Comparison of ENCODE assay signal across 22 cellular contexts in the genomic region with DNA sequence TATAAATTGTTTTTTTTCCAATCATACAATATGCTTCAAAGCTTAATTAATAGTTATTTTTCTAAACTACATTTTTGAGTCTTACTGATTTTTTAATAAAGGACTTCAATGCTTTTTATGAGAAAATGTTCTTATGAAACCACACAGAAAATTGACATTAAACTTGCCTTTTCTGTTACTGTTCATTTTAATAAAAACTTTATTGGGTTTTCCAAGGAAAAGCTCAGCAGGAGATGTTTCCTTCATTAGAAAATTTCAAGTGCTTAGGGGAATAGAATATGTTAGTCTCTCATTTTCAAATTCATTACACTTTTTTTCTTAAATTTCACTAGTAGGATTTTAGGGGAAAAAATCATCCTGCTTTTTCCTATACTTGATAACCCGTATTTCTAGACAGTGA.
A peak's percentile ranks its signal among the peaks of the same experiment; 100 is the strongest.
DNase-seq lines count a peak whose midpoint lies in the region; FAIRE-seq and TF ChIP-seq lines count a peak whose summit lies in the region.
"Had no signal": no experiment of that assay in that cellular context is flagged by ENCODE, and none has a peak within 500 bp of the region (broad histone marks: within the 10 kb centered on the region; RNA-seq: fewer than 3 reads in every experiment).

No MANE protein-coding gene starts in this region.

- WGBS in small intestine, 3 donors = 61 to 77% (median 76%) methylated on average over 1 of the region's 1 CpG
- WGBS in prostate gland = 98% methylated on average over 1 of the region's 1 CpG

- H3K4me3 ChIP-seq in SK-N-MC (peak overlapping the region; percentile 49), small intestine (ENCODE audit: low read depth in 1 of 2, low read length in 2 of 2) (no peak overlapping the region), prostate gland (no peak overlapping the region)
- H3K4me3 ChIP-seq: BLaER1 treated with 17β-estradiol and CSF1 and Interleukin-3, amounts not matched to agents 10 nM and 100 nM had no signal

- H3K9me3 ChIP-seq in SK-N-MC (ENCODE audit: low read depth, low read length) (no peaks in the 10 kb centered on the region; the same call in 1 of the 2 replicates), small intestine (ENCODE audit: control insufficient read depth, low read depth) (no peaks in the 10 kb centered on the region), prostate gland (no peaks in the 10 kb centered on the region)
- H3K9me3 ChIP-seq: BLaER1 treated with 17β-estradiol and CSF1 and Interleukin-3, amounts not matched to agents 10 nM and 100 nM; Caco-2 had no signal

- H3K4me1 ChIP-seq in small intestine (ENCODE audit: control insufficient read depth in 2 of 2, insufficient read depth in 1 of 2, low read depth in 1 of 2, low read length in 1 of 2) (no peaks in the 10 kb centered on the region), prostate gland (replicated peaks) (no peaks in the 10 kb centered on the region)
- H3K4me1 ChIP-seq: BLaER1 treated with 17β-estradiol and CSF1 and Interleukin-3, amounts not matched to agents 10 nM and 100 nM; Caco-2 had no signal

- TF ChIP-seq CTCF in prostate gland (IDR thresholded peaks at IDR 0.05) = no peak

- intact Hi-C loops in prostate gland (cut with DNase I) = no loop called here

- no peak for TF ChIP-seq POLR2A in prostate gland (IDR thresholded peaks at IDR 0.05)

- no peak overlapping the region for H3K9ac ChIP-seq in SK-N-MC (ENCODE audit: insufficient read length)
- H3K9ac ChIP-seq: BLaER1 treated with 17β-estradiol and CSF1 and Interleukin-3, amounts not matched to agents 10 nM and 100 nM had no signal

- H3K27me3 ChIP-seq in small intestine (ENCODE audit: control insufficient read depth in 2 of 2, insufficient read depth in 2 of 2, low read length in 2 of 2) (no peaks in the 10 kb centered on the region), prostate gland (replicated peaks; ENCODE audit: insufficient read depth) (no peaks in the 10 kb centered on the region)
- H3K27me3 ChIP-seq: BLaER1 treated with 17β-estradiol and CSF1 and Interleukin-3, amounts not matched to agents 10 nM and 100 nM had no signal

- H3K27ac ChIP-seq in SK-N-MC (peak overlapping the region; percentile 3; the same call in 1 of the 2 replicates), small intestine (ENCODE audit: low read depth in 1 of 2, low read length in 1 of 2) (no peak overlapping the region), prostate gland (no peak overlapping the region)
- H3K27ac ChIP-seq: BLaER1 treated with 17β-estradiol and CSF1 and Interleukin-3, amounts not matched to agents 10 nM and 100 nM; C4-2B had no signal

- DNase-seq in SK-N-MC (ENCODE audit: low read depth, low spot score) (peak; percentile 87), small intestine (no peak), NCI-H2227 (lab: John Stamatoyannopoulos, UW; ENCODE audit: unreplicated experiment) (no peak), prostate gland (ENCODE audit: low spot score) (no peak), HCEC 1CT (no peak), NCI-H1417 (lab: John Stamatoyannopoulos, UW) (no peak)
- DNase-seq: 8988T; AML-193; Caco-2; Calu3; CD4-positive, alpha-beta T cell; CD8-positive, alpha-beta T cell; DMS79 treated with DMSO at 0.1 percent for 48 hours; GF-D8 had no signal

- peak; percentile 26 for FAIRE-seq in endometrium (lab: Jason Lieb, UNC)
- peak; percentile 72 for FAIRE-seq in small intestine (lab: Jason Lieb, UNC)
- FAIRE-seq: A204.1, D721Med, G401.6, GM12891, GM19239 had no signal

- no peaks in the 10 kb centered on the region for H3K36me3 ChIP-seq in SK-N-MC (ENCODE audit: insufficient read depth, low read length)
- H3K36me3 ChIP-seq in small intestine (ENCODE audit: control insufficient read depth in 2 of 2, insufficient read depth in 2 of 2, low read length in 2 of 2) = no peaks in the 10 kb centered on the region
- no peaks in the 10 kb centered on the region for H3K36me3 ChIP-seq in prostate gland
- H3K36me3 ChIP-seq: BLaER1 treated with 17β-estradiol and CSF1 and Interleukin-3, amounts not matched to agents 10 nM and 100 nM had no signal
